17 cellular contexts compared by ENCODE assay signal in genomic region chr3:163562625-163563024, GRCh38.
DNase-seq lines count a peak whose midpoint lies in the region; ATAC-seq and TF ChIP-seq lines count a peak whose summit lies in the region.
"Had no signal": no experiment of that assay in that cellular context is flagged by ENCODE, and none has a peak within 500 bp of the region (broad histone marks: within the 10 kb centered on the region; RNA-seq: fewer than 3 reads in every experiment).

No MANE protein-coding gene starts in this region.

- H3K79me2 ChIP-seq in SU-DHL-6 (ENCODE audit: insufficient read depth, low read length), result no peaks in the 10 kb centered on the region

- peaks cover 6% of the 10 kb centered on the region; the same call in 1 of the 2 replicates for H3K9me3 ChIP-seq in SU-DHL-6 (ENCODE audit: insufficient read depth, low read length)
- H3K9me3 ChIP-seq: BE2C had no signal

- no peak for ATAC-seq in HG03521 (IDR thresholded peaks at IDR 0.05; ENCODE audit: unreplicated experiment)

- H3K4me3 ChIP-seq in SU-DHL-6 (ENCODE audit: insufficient read depth, low read length, poor library complexity, severe bottlenecking), result no peak overlapping the region

- TF ChIP-seq CTCF in SU-DHL-6 (IDR thresholded peaks at IDR 0.05; ENCODE audit: insufficient read depth, low read length, poor library complexity, severe bottlenecking), result no peak

- H3K9ac ChIP-seq in SU-DHL-6 (ENCODE audit: low read length), result no peak overlapping the region

- no peaks in the 10 kb centered on the region for H3K36me3 ChIP-seq in SU-DHL-6 (ENCODE audit: low read length)
- H3K36me3 ChIP-seq: BE2C had no signal

- no peaks in the 10 kb centered on the region for H3K9me2 ChIP-seq in SU-DHL-6 (replicated peaks; ENCODE audit: insufficient read depth, low read length)

- no peaks in the 10 kb centered on the region for H3K27me3 ChIP-seq in SU-DHL-6 (ENCODE audit: low read length)
- H3K27me3 ChIP-seq: BE2C had no signal

- H3K4me2 ChIP-seq in SU-DHL-6 (ENCODE audit: low read depth, low read length, poor library complexity, severe bottlenecking), result no peak overlapping the region

- no peak overlapping the region for H3K27ac ChIP-seq in SU-DHL-6 (ENCODE audit: low read depth, low read length)
- H3K27ac ChIP-seq: C4-2B had no signal

- DNase-seq in SKM-1 treated with dmso at 0.1 percent for 144 hours (lab: John Stamatoyannopoulos, UW; ENCODE audit: unreplicated experiment) (peak; percentile 27), SKM-1 (lab: John Stamatoyannopoulos, UW; ENCODE audit: unreplicated experiment) (no peak), NOMO-1 treated with DMSO at 0.1 percent for 48 hours (lab: John Stamatoyannopoulos, UW; ENCODE audit: unreplicated experiment) (peak; percentile 56), NCI-H1694 treated with DMSO at 0.1 percent for 48 hours (lab: John Stamatoyannopoulos, UW) (no peak), MV-4-11 (lab: John Stamatoyannopoulos, UW) (no peak)
- DNase-seq: BE2C; CD4-positive, alpha-beta memory T cell; COR-L47; DMS153; DMS79 treated with DMSO at 0.1 percent for 48 hours; EL; GDM1; GOT3; H9 had no signal

- H3F3A ChIP-seq in SU-DHL-6 (ENCODE audit: insufficient read depth), result no peaks in the 10 kb centered on the region

- H2AFZ ChIP-seq in SU-DHL-6 (ENCODE audit: low read depth, low read length, severe bottlenecking), result peak overlapping the region; percentile 71

- H4K20me1 ChIP-seq in SU-DHL-6 (ENCODE audit: low read depth, low read length), result no peaks in the 10 kb centered on the region

Comparison
In these comparisons a context has a peak if more than half of its experiments do, and no peak if none do; other contexts are left out.
1. DNase-seq: peak in SKM-1 treated with dmso at 0.1 percent for 144 hours (single experiment) and NOMO-1 treated with DMSO at 0.1 percent for 48 hours (single experiment); none in SKM-1 (single experiment), NCI-H1694 treated with DMSO at 0.1 percent for 48 hours (single experiment) and MV-4-11 (single experiment).